Comparison of ENCODE assay signal across 2 cellular contexts in the genomic region with DNA sequence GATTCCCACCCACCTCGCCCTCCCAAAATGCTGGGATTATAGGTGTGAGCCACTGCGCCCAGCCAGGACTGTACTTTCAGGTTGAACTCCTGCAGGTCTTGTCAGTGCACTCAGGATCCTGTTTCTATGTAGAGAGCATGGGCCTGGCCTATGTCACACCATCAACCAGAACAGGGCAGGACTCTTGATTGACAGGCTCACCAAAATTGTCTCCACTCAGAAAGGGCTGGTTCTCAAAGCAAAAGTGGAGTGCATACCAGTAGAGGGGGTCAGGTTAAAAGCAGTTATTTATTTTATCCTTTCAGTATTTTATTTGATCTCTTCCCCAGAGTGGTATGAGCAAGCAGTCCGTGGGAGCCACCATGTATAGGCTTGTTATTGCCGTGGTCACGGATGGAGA.
TF ChIP-seq lines count a peak whose summit lies in the region.

No MANE protein-coding gene starts in this region.

TF ChIP-seq in HEK293T, 16 proteins besides CTCF, POLR2A, EP300 and RAD21 (continued from another document):
- TF ChIP-seq, protein P1, sequence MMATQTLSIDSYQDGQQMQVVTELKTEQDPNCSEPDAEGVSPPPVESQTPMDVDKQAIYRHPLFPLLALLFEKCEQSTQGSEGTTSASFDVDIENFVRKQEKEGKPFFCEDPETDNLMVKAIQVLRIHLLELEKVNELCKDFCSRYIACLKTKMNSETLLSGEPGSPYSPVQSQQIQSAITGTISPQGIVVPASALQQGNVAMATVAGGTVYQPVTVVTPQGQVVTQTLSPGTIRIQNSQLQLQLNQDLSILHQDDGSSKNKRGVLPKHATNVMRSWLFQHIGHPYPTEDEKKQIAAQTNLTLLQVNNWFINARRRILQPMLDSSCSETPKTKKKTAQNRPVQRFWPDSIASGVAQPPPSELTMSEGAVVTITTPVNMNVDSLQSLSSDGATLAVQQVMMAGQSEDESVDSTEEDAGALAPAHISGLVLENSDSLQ (IDR thresholded peaks at IDR 0.05): peak; percentile 57

TF ChIP-seq in K562, 482 proteins besides CTCF, POLR2A, EP300 and RAD21 (continued from another document):
- TF ChIP-seq, protein P1 (IDR thresholded peaks at IDR 0.05): peak; percentile 77
TF ChIP-seq in K562: peak in this region for 1.
